ENCODE assay signal across 20 cellular contexts in the genomic region with DNA sequence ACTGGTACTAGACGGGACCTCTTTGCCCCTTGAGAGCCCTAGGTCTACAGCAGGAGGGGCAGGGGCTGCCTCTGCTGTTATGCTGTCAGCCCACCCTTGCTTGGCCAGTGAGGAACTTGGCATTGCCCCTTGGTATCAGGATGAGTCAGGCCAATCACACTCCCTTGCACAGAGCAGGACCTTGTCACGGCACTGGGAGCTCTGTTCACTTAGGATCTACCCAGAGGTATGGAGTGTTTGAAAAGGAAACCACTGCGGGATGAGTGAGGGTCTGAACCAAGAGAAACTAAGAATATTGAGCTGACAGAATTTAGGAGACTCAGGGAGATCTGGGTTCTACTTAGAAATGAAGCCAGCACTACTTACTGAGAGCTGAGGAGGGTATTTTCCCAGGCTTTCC. TPM values are rescaled to one million over a fixed set of nuclear protein-coding genes. Genes with fewer than 3 reads are reported as not detected.
DNase-seq lines count a peak whose midpoint lies in the region; ATAC-seq and TF ChIP-seq lines count a peak whose summit lies in the region.
"Had no signal": no experiment of that assay in that cellular context is flagged by ENCODE, and none has a peak within 500 bp of the region (broad histone marks: within the 10 kb centered on the region; RNA-seq: fewer than 3 reads in every experiment).

No MANE protein-coding gene starts in this region.

- no peaks in the 10 kb centered on the region for H4K20me1 ChIP-seq in smooth muscle cell (ENCODE audit: low read depth)

- H3K4me1 ChIP-seq in NT2/D1 (ENCODE audit: insufficient read depth, insufficient read length) = peaks cover 27% of the 10 kb centered on the region
- peaks cover 14% of the 10 kb centered on the region for H3K4me1 ChIP-seq in smooth muscle cell (ENCODE audit: low read depth)

- peaks cover 61% of the 10 kb centered on the region for H3K4me1 Mint-ChIP-seq in chondrocyte (ENCODE audit: low read depth)

- DNase-seq in NT2/D1 (ENCODE audit: low read depth, low spot score) (no peak), chondrocyte (ENCODE audit: low spot score) (no peak), kidney tubule cell (ENCODE audit: low spot score) (peak; percentile 47), smooth muscle cell (lab: John Stamatoyannopoulos, UW; ENCODE audit: unreplicated experiment) (no peak), ureter (ENCODE audit: low spot score) (no peak), medulla oblongata (ENCODE audit: extremely low spot score) (no peak)
- no peak for DNase-seq in effector CD4-positive, alpha-beta T cell
- DNase-seq: activated CD4-positive, CD25-positive, alpha-beta regulatory T cell; CD8-positive, alpha-beta memory T cell; DMS79 treated with DMSO at 0.1 percent for 48 hours; naive B cell; NCI-H1417 treated with DMSO at 0.1 percent for 48 hours; PC-9; stimulated activated naive B cell treated with anti-CD40 and anti-IgM and Interleukin-4, amounts not matched to agents 10 μg/mL and 1 μg/mL and 100 μg/mL, for 72 hours; T-helper 17 cell had no signal

- H3K27ac Mint-ChIP-seq in chondrocyte (ENCODE audit: unreplicated experiment) = peak overlapping the region; percentile 46
- H3K27ac Mint-ChIP-seq: activated T-helper 17 cell treated with anti-CD3 and anti-CD28 coated beads, Interleukin-2, amount 50 U/mL, for 72 hours; naive B cell; stimulated activated naive B cell treated with anti-CD40 and anti-IgM and Interleukin-4, amounts not matched to agents 10 μg/mL and 1 μg/mL and 100 μg/mL, for 72 hours had no signal

- no peak overlapping the region for H2AFZ ChIP-seq in smooth muscle cell (ENCODE audit: low read depth)
- H2AFZ ChIP-seq: PC-9 had no signal

- H3K79me2 ChIP-seq in smooth muscle cell (ENCODE audit: low read depth) = no peaks in the 10 kb centered on the region

- WGBS in smooth muscle cell (ENCODE audit: low lambda C conversion rate) = 83% methylated on average over 3 of the region's 3 CpGs

- TF ChIP-seq CTCF in chondrocyte (IDR thresholded peaks at IDR 0.05) = no peak
- TF ChIP-seq CTCF in smooth muscle cell (IDR thresholded peaks at IDR 0.05; ENCODE audit: borderline replicate concordance, insufficient read depth, poor library complexity, severe bottlenecking) = no peak

- peak overlapping the region; percentile 7 for H3K27ac ChIP-seq in smooth muscle cell (ENCODE audit: low read depth)
- H3K27ac ChIP-seq: PC-9, SJSA1 had no signal

- no peaks in the 10 kb centered on the region for H3K27me3 Mint-ChIP-seq in chondrocyte (ENCODE audit: low read depth)
- H3K27me3 Mint-ChIP-seq: CD8-positive, alpha-beta memory T cell; central memory CD8-positive, alpha-beta T cell had no signal

- H3K4me2 ChIP-seq in smooth muscle cell = no peak overlapping the region
- H3K4me2 ChIP-seq: PC-9 had no signal

- H3K4me3 ChIP-seq in NT2/D1 (ENCODE audit: insufficient read length, low read depth) = no peak overlapping the region
- H3K4me3 ChIP-seq in smooth muscle cell = no peak overlapping the region
- H3K4me3 ChIP-seq: PC-9, prostate gland, SJSA1 had no signal

- no peak for ATAC-seq in esophagus mucosa
- ATAC-seq: activated T-helper 17 cell treated with anti-CD3 and anti-CD28 coated beads, Interleukin-2, amount 50 U/mL, for 72 hours; stimulated activated naive B cell treated with anti-CD40 and anti-IgM and Interleukin-4, amounts not matched to agents 10 μg/mL and 1 μg/mL and 100 μg/mL, for 72 hours; T-helper 17 cell had no signal

- H3F3A ChIP-seq in smooth muscle cell (ENCODE audit: low read depth) = peaks cover 9% of the 10 kb centered on the region

- no peaks in the 10 kb centered on the region for H3K9me3 Mint-ChIP-seq in chondrocyte (ENCODE audit: low read depth)
- H3K9me3 Mint-ChIP-seq: activated T-helper 17 cell treated with anti-CD3 and anti-CD28 coated beads, Interleukin-2, amount 50 U/mL, for 72 hours; CD8-positive, alpha-beta memory T cell; central memory CD8-positive, alpha-beta T cell; naive B cell; stimulated activated naive B cell treated with anti-CD40 and anti-IgM and Interleukin-4, amounts not matched to agents 10 μg/mL and 1 μg/mL and 100 μg/mL, for 72 hours had no signal

- H3K36me3 ChIP-seq in NT2/D1 (ENCODE audit: insufficient read depth, insufficient read length, low read length) = peaks cover 39% of the 10 kb centered on the region
- no peaks in the 10 kb centered on the region for H3K36me3 ChIP-seq in smooth muscle cell (ENCODE audit: low read depth)
- H3K36me3 ChIP-seq: prostate gland had no signal

- H3K27me3 ChIP-seq in NT2/D1 (ENCODE audit: insufficient read depth, insufficient read length) (no peaks in the 10 kb centered on the region), smooth muscle cell (ENCODE audit: low read depth) (no peaks in the 10 kb centered on the region)
- H3K27me3 ChIP-seq: SJSA1 had no signal

- H3K9me3 ChIP-seq in NT2/D1 (ENCODE audit: insufficient read depth, low read length) (no peaks in the 10 kb centered on the region), smooth muscle cell (replicated peaks; ENCODE audit: low read depth) (no peaks in the 10 kb centered on the region)
- H3K9me3 ChIP-seq: prostate gland, SJSA1 had no signal

- peaks cover 18% of the 10 kb centered on the region for H3K36me3 Mint-ChIP-seq in chondrocyte (ENCODE audit: low read depth)
- H3K36me3 Mint-ChIP-seq: naive B cell had no signal

- peak overlapping the region; percentile 88 for H3K4me3 Mint-ChIP-seq in chondrocyte (ENCODE audit: unreplicated experiment)
- H3K4me3 Mint-ChIP-seq: activated T-helper 17 cell treated with anti-CD3 and anti-CD28 coated beads, Interleukin-2, amount 50 U/mL, for 72 hours; CD8-positive, alpha-beta memory T cell; central memory CD8-positive, alpha-beta T cell; stimulated activated naive B cell treated with anti-CD40 and anti-IgM and Interleukin-4, amounts not matched to agents 10 μg/mL and 1 μg/mL and 100 μg/mL, for 72 hours; T-helper 17 cell had no signal

- H3K9ac ChIP-seq in NT2/D1 (ENCODE audit: insufficient read length, low read depth) (peak overlapping the region; percentile 4), smooth muscle cell (ENCODE audit: low read depth) (no peak overlapping the region)

RNA-seq across cellular contexts. Expression of gene FABP3, which starts 1.8 kb away (rescaled TPM):
- 51.8 to 83.8 TPM (median 81.4 TPM) in 3 replicates for total RNA-seq in chondrocyte
- 2.5 and 10.1 TPM in 2 replicates for total RNA-seq in smooth muscle cell
- polyA plus RNA-seq in smooth muscle cell = 6.9 and 7.4 TPM in 2 replicates
- total RNA-seq in esophagus mucosa = 0.36 TPM
- total RNA-seq in ureter = 15.9 TPM
- total RNA-seq: activated T-helper 17 cell treated with anti-CD3 and anti-CD28 coated beads, Interleukin-2, amount 50 U/mL, for 72 hours; CD8-positive, alpha-beta memory T cell; PC-9; T-helper 17 cell had no signal
- polyA plus RNA-seq: CD8-positive, alpha-beta memory T cell had no signal

RNA-seq across cellular contexts. Expression of gene SERINC2, which starts 41.9 kb away (rescaled TPM):
- 9.1 to 19.8 TPM (median 19.1 TPM) in 3 replicates for total RNA-seq in chondrocyte
- 26.4 and 31.6 TPM in 2 replicates for total RNA-seq in smooth muscle cell
- 41.3 and 98.8 TPM in 2 replicates for polyA plus RNA-seq in smooth muscle cell
- total RNA-seq in esophagus mucosa = 109 TPM
- 237 TPM for total RNA-seq in ureter
- polyA plus RNA-seq: CD8-positive, alpha-beta memory T cell had no signal
